Comparison of ENCODE assay signal across 20 cellular contexts in genomic region chr17:27459433-27459832, GRCh38. TPM values are rescaled to one million over a fixed set of nuclear protein-coding genes. Genes with fewer than 3 reads are reported as not detected.
DNase-seq lines count a peak whose midpoint lies in the region; ATAC-seq and TF ChIP-seq lines count a peak whose summit lies in the region.
"Had no signal": no experiment of that assay in that cellular context is flagged by ENCODE, and none has a peak within 500 bp of the region (broad histone marks: within the 10 kb centered on the region; RNA-seq: fewer than 3 reads in every experiment).

No MANE protein-coding gene starts in this region.

- 47% methylated on average over 7 of the region's 7 CpGs for WGBS in hepatocyte (ENCODE audit: low lambda C conversion rate, missing lambda C conversion rate)

- peaks cover 65% of the 10 kb centered on the region for H3K4me1 Mint-ChIP-seq in activated CD4-positive, alpha-beta T cell treated with anti-CD3 and anti-CD28 coated beads for 36 hours
- peaks cover 31 to 45% of the 10 kb centered on the region in 2 donors for H3K4me1 Mint-ChIP-seq in natural killer cell

- H3K27me3 Mint-ChIP-seq in activated CD4-positive, alpha-beta T cell treated with anti-CD3 and anti-CD28 coated beads for 36 hours = peaks cover 6% of the 10 kb centered on the region
- H3K27me3 Mint-ChIP-seq in natural killer cell (ENCODE audit: low read depth in 2 of 2) = no peaks in the 10 kb centered on the region

- ATAC-seq in activated CD4-positive, alpha-beta T cell treated with anti-CD3 and anti-CD28 coated beads for 36 hours = no peak
- ATAC-seq in sciatic nerve (peak; percentile 5), natural killer cell (no peak)
- ATAC-seq: activated CD4-positive, CD25-positive, alpha-beta regulatory T cell treated with anti-CD3 and anti-CD28 coated beads, Interleukin-2, amount 50 U/mL, for 24 hours; left colon had no signal

- no peaks in the 10 kb centered on the region for H3K9me3 ChIP-seq in adipocyte (ENCODE audit: control insufficient read depth, low read length)
- H3K9me3 ChIP-seq in hepatocyte (ENCODE audit: low read depth) = no peaks in the 10 kb centered on the region
- H3K9me3 ChIP-seq: ascending aorta, BE2C, stomach, upper lobe of left lung had no signal

- no peaks in the 10 kb centered on the region for H3K9me2 ChIP-seq in hepatocyte (replicated peaks; ENCODE audit: insufficient read depth)

- peaks cover 78% of the 10 kb centered on the region for H3K79me2 ChIP-seq in hepatocyte

- H3K9me3 Mint-ChIP-seq in activated CD4-positive, alpha-beta T cell treated with anti-CD3 and anti-CD28 coated beads for 36 hours (ENCODE audit: low read depth) = no peaks in the 10 kb centered on the region
- H3K9me3 Mint-ChIP-seq in natural killer cell = no peaks in the 10 kb centered on the region
- H3K9me3 Mint-ChIP-seq: neural progenitor cell had no signal

- no peaks in the 10 kb centered on the region for H3K36me3 ChIP-seq in adipocyte (ENCODE audit: control insufficient read depth, insufficient read depth, low read length, severe bottlenecking)
- no peaks in the 10 kb centered on the region for H3K36me3 ChIP-seq in hepatocyte (replicated peaks; ENCODE audit: insufficient read depth, low read depth)
- H3K36me3 ChIP-seq: ascending aorta, BE2C, neural progenitor cell, stomach, upper lobe of left lung had no signal

- H3K4me3 ChIP-seq in adipocyte (ENCODE audit: low read length) = no peak overlapping the region
- no peak overlapping the region for H3K4me3 ChIP-seq in hepatocyte
- H3K4me3 ChIP-seq: ascending aorta, neural progenitor cell, stomach, upper lobe of left lung had no signal

- H3K27ac ChIP-seq in hepatocyte = peak overlapping the region; percentile 87
- H3K27ac ChIP-seq: ascending aorta, neural progenitor cell, stomach, upper lobe of left lung had no signal

- H4K20me1 ChIP-seq in hepatocyte (ENCODE audit: insufficient read depth, poor library complexity, severe bottlenecking) = peaks cover 32% of the 10 kb centered on the region

- TF ChIP-seq CTCF in hepatocyte (IDR thresholded peaks at IDR 0.05; ENCODE audit: poor library complexity) = no peak
- no peak for TF ChIP-seq CTCF in natural killer cell (IDR thresholded peaks at IDR 0.05)

- CTCF ChIA-PET in activated CD4-positive, alpha-beta T cell treated with anti-CD3 and anti-CD28 coated beads for 36 hours (lab: Charles Lee) = interaction anchor here (0.9 to 1.8 kb wide), 2 partner anchors 87 to 140 kb away, joined by 5 to 7 read pairs; no protein-coding TSS in a partner anchor

- peak overlapping the region; percentile 96 for H3K4me2 ChIP-seq in hepatocyte

- H3K9ac ChIP-seq in adipocyte (ENCODE audit: low read length) = no peak overlapping the region
- H3K9ac ChIP-seq: neural progenitor cell had no signal

- H3K27me3 ChIP-seq in adipocyte (replicated peaks; ENCODE audit: control insufficient read depth, insufficient read depth, low read length) (no peaks in the 10 kb centered on the region), hepatocyte (no peaks in the 10 kb centered on the region)
- H3K27me3 ChIP-seq: ascending aorta, BE2C, stomach, upper lobe of left lung had no signal

- no peak for DNase-seq in activated CD4-positive, alpha-beta T cell treated with anti-CD3 and anti-CD28 coated beads for 36 hours
- DNase-seq in activated CD4-positive, alpha-beta T cell treated with anti-CD3 and anti-CD28 coated beads for 1 hour = no peak
- peak; percentile 29 for DNase-seq in adipocyte (ENCODE audit: low read depth)
- DNase-seq in hepatocyte (ENCODE audit: low spot score) = peak; percentile 25
- DNase-seq in sciatic nerve (ENCODE audit: low spot score) = no peak
- DNase-seq in SKM-1 treated with dmso at 0.1 percent for 144 hours (lab: John Stamatoyannopoulos, UW; ENCODE audit: unreplicated experiment) = no peak
- DNase-seq in natural killer cell = no peak
- DNase-seq in NCI-H2107 treated with DMSO at 0.1 percent for 48 hours (lab: John Stamatoyannopoulos, UW; ENCODE audit: unreplicated experiment) = no peak
- DNase-seq: BE2C; effector CD8-positive, alpha-beta T cell; EL; left colon; NCI-H1417 treated with DMSO at 0.1 percent for 48 hours; NCI-H510A treated with DMSO at 0.1 percent for 48 hours; stimulated activated CD4-positive, alpha-beta T cell treated with anti-CD3 and anti-CD28 coated beads, Interleukin-4, amount 100 ng/mL, for 1 hour; stomach had no signal

- no peak overlapping the region for H3K27ac Mint-ChIP-seq in activated CD4-positive, alpha-beta T cell treated with anti-CD3 and anti-CD28 coated beads for 36 hours
- H3K27ac Mint-ChIP-seq in natural killer cell = no peak overlapping the region
- H3K27ac Mint-ChIP-seq: neural progenitor cell had no signal

- POLR2A ChIA-PET in activated CD4-positive, alpha-beta T cell treated with anti-CD3 and anti-CD28 coated beads for 36 hours (lab: Charles Lee) = interaction anchor here (2.8 kb wide), 1 partner anchor 15 kb away, joined by 15 read pairs; no protein-coding TSS in a partner anchor

- intact Hi-C loops in activated CD4-positive, alpha-beta T cell treated with anti-CD3 and anti-CD28 coated beads for 36 hours (cut with DNase I, micrococcal nuclease) = loop anchor here (5.0 to 10.0 kb wide), 3 partner anchors 107 to 875 kb away; partner anchors contain the start of genes IFT20 (in 1 of the 2), TNFAIP1 (in 1 of the 2) and WSB1 (in 1 of the 2)
- intact Hi-C loops in sciatic nerve (cut with DNase I) = loop anchor here (5.0 kb wide), 1 partner anchor 143 kb away; no protein-coding TSS in a partner anchor
- intact Hi-C loops in natural killer cell (cut with micrococcal nuclease) = loop anchor here (5.0 kb wide), 1 partner anchor 118 kb away; no protein-coding TSS in a partner anchor

- H3K4me3 Mint-ChIP-seq in activated CD4-positive, alpha-beta T cell treated with anti-CD3 and anti-CD28 coated beads for 36 hours = peak overlapping the region; percentile 24
- H3K4me3 Mint-ChIP-seq in natural killer cell = no peak overlapping the region

- H2AFZ ChIP-seq in hepatocyte = no peak overlapping the region
- H2AFZ ChIP-seq: neural progenitor cell had no signal

- H3K36me3 Mint-ChIP-seq in activated CD4-positive, alpha-beta T cell treated with anti-CD3 and anti-CD28 coated beads for 36 hours (ENCODE audit: low read depth) = peaks cover 23% of the 10 kb centered on the region
- H3K36me3 Mint-ChIP-seq in natural killer cell = no peaks in the 10 kb centered on the region

- H3K4me1 ChIP-seq in adipocyte (ENCODE audit: control insufficient read depth, insufficient read depth, low read length) = peaks cover 17% of the 10 kb centered on the region
- H3K4me1 ChIP-seq in hepatocyte (ENCODE audit: insufficient read depth) = peaks cover 42% of the 10 kb centered on the region
- H3K4me1 ChIP-seq: BE2C had no signal

RNA-seq across cellular contexts. Expression of gene KSR1, which starts 3.2 kb away (rescaled TPM):
- total RNA-seq in activated CD4-positive, alpha-beta T cell treated with anti-CD3 and anti-CD28 coated beads for 36 hours = 100 to 1,000 TPM in 1 of 2 experiments, 10 to 100 TPM in 1; 96.6 to 113 TPM
- total RNA-seq in hepatocyte = 19.9 and 32.6 TPM in 2 replicates
- polyA plus RNA-seq in hepatocyte = 16.2 and 23.8 TPM in 2 replicates
- 82.2 TPM for total RNA-seq in sciatic nerve
- 10 to 100 TPM; 46.4 to 63.1 (median 59.2) TPM for total RNA-seq in natural killer cell

Comparison
In these comparisons a context has a peak if more than half of its experiments do, and no peak if none do; other contexts are left out.
1. DNase-seq: peak in adipocyte (single experiment) and hepatocyte (single experiment); none in activated CD4-positive, alpha-beta T cell treated with anti-CD3 and anti-CD28 coated beads for 36 hours (single experiment), activated CD4-positive, alpha-beta T cell treated with anti-CD3 and anti-CD28 coated beads for 1 hour (single experiment), sciatic nerve (single experiment), SKM-1 treated with dmso at 0.1 percent for 144 hours (single experiment), natural killer cell (single experiment) and NCI-H2107 treated with DMSO at 0.1 percent for 48 hours (single experiment).